8 cellular contexts compared by ENCODE assay signal in the genomic region with DNA sequence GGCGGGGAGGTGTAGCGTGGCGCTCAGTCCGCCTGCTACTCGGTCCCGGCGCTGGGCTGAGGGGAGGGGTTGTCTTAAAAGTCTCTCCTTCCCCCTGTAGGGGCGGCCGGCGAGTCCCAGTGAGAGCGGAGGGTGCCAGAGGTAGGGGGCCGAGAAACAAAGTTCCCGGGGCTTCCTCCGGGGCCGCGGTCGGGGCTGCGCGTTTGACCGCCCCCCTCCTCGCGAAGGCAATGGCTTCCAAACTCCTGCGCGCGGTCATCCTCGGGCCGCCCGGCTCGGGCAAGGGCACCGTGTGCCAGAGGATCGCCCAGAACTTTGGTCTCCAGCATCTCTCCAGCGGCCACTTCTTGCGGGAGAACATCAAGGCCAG. TPM values are rescaled to one million over a fixed set of nuclear protein-coding genes. Genes with fewer than 3 reads are reported as not detected.
DNase-seq lines count a peak whose midpoint lies in the region; ATAC-seq, FAIRE-seq and TF ChIP-seq lines count a peak whose summit lies in the region.
"Not testable (repeated sequence)": the region's sequence is repeated elsewhere in the genome, so short reads cannot be mapped to it uniquely, and the experiment has no call there.

Gene AK4 (plus strand): TSS at position 26 of the 370 bp plus-strand sequence. CDS start 205 bp downstream, at position 231.

- not testable (repeated sequence) for H3K4ac ChIP-seq in H9 (ENCODE audit: low read depth, low read length)

- peak within 1 kb of the TSS; percentile 52 for H3K27ac ChIP-seq in H9 (ENCODE audit: insufficient read length, low read depth, low read length)
- peak within 1 kb of the TSS; percentile 76 for H3K27ac ChIP-seq in right cardiac atrium (ENCODE audit: low read length)
- H3K27ac ChIP-seq in neural cell (ENCODE audit: low read length): not testable (repeated sequence)
- peak within 1 kb of the TSS; percentile 40 for H3K27ac ChIP-seq in thymus (ENCODE audit: low read depth)

- TF ChIP-seq CTCF in H9 (conservative IDR thresholded peaks at IDR 0.05); neural cell (IDR thresholded peaks at IDR 0.05; ENCODE audit: poor library complexity, severe bottlenecking): not testable (repeated sequence)

- not testable (repeated sequence) for H3K9me2 ChIP-seq in neural cell (ENCODE audit: insufficient read depth, low read length)

- H3K27me3 Mint-ChIP-seq in H9 (ENCODE audit: low read depth): peaks cover 74% of the 10 kb centered on the region
- peaks cover 27% of the 10 kb centered on the region for H3K27me3 Mint-ChIP-seq in T-helper 2 cell treated with Interferon-gamma antibody and Interleukin-4, amounts not matched to agents 5 μg/mL and 100 μg/mL, for 36 hours (ENCODE audit: low read depth)

- H3K9me3 ChIP-seq in H9 (ENCODE audit: control insufficient read depth, low read depth, low read length); right cardiac atrium (ENCODE audit: control insufficient read depth, low read length); neural cell (ENCODE audit: low read length); thymus (ENCODE audit: control insufficient read depth): not testable (repeated sequence)

- not testable (repeated sequence) for H3K79me1 ChIP-seq in H9 (ENCODE audit: insufficient read depth, low read depth, low read length, poor library complexity, severe bottlenecking)

- H3K4me1 ChIP-seq in H9 (ENCODE audit: insufficient read depth, low read length); right cardiac atrium (ENCODE audit: control insufficient read depth, insufficient read depth, low read length); thymus (ENCODE audit: control insufficient read depth, insufficient read depth, low read length): not testable (repeated sequence)

- ATAC-seq in HG03521 (IDR thresholded peaks at IDR 0.05; ENCODE audit: unreplicated experiment) (peak; percentile 13), right cardiac atrium (peak; percentile 8 to 79)

- not testable (repeated sequence) for H2BK120ac ChIP-seq in H9 (ENCODE audit: low read depth, low read length, poor library complexity, severe bottlenecking)

- not testable (repeated sequence) for H2AFZ ChIP-seq in H9 (ENCODE audit: low read length); neural cell (ENCODE audit: low read depth, low read length)

- H3K4me2 ChIP-seq in H9 (ENCODE audit: insufficient read depth, insufficient read length, low read length) (peak within 1 kb of the TSS; percentile 96), neural cell (ENCODE audit: low read length) (peak within 1 kb of the TSS; percentile 91)

- H3K4me1 Mint-ChIP-seq in H9: peaks cover 31 to 41% of the 10 kb centered on the region in 2 experiments
- H3K4me1 Mint-ChIP-seq in T-helper 2 cell treated with Interferon-gamma antibody and Interleukin-4, amounts not matched to agents 5 μg/mL and 100 μg/mL, for 36 hours (ENCODE audit: low read depth): peaks cover 45% of the 10 kb centered on the region

- not testable (repeated sequence) for H3K36me3 Mint-ChIP-seq in H9 (ENCODE audit: insufficient read depth in 1 of 3, low read depth in 3 of 3)
- peaks cover 13% of the 10 kb centered on the region for H3K36me3 Mint-ChIP-seq in T-helper 2 cell treated with Interferon-gamma antibody and Interleukin-4, amounts not matched to agents 5 μg/mL and 100 μg/mL, for 36 hours (ENCODE audit: low read depth)

- peak within 1 kb of the TSS; percentile 63 for H3K4me3 ChIP-seq in right cardiac atrium (ENCODE audit: low read length)
- peak within 1 kb of the TSS; percentile 86 for H3K4me3 ChIP-seq in neural cell (ENCODE audit: low read length)
- H3K4me3 ChIP-seq in thymus (ENCODE audit: low read length): peak within 1 kb of the TSS; percentile 52

- H2BK5ac ChIP-seq in H9 (ENCODE audit: insufficient read length, low read length): not testable (repeated sequence)

- H3K9me3 Mint-ChIP-seq in H9; T-helper 2 cell treated with Interferon-gamma antibody and Interleukin-4, amounts not matched to agents 5 μg/mL and 100 μg/mL, for 36 hours: not testable (repeated sequence)

- H3F3A ChIP-seq in neural cell (ENCODE audit: insufficient read depth, low read length, poor library complexity, severe bottlenecking): not testable (repeated sequence)

- peak; percentile 14; the same call in 1 of the 2 replicates for TF ChIP-seq POLR2A in GM12892 (IDR thresholded peaks at IDR 0.05; ENCODE audit: low read depth, low read length)

- peak within 1 kb of the TSS; percentile 83 for H3K14ac ChIP-seq in H9 (ENCODE audit: insufficient read depth, low read length)

- not testable (repeated sequence) for H4K8ac ChIP-seq in H9 (replicated peaks; ENCODE audit: insufficient read length, low read depth, low read length)

- not testable (repeated sequence) for H3K56ac ChIP-seq in H9 (ENCODE audit: insufficient read length, low read depth, low read length)

- peaks cover 14% of the 10 kb centered on the region; the same call in 1 of the 2 replicates for H3K79me2 ChIP-seq in H9 (ENCODE audit: insufficient read depth, low read length)
- H3K79me2 ChIP-seq in neural cell (replicated peaks; ENCODE audit: insufficient read depth, low read length): not testable (repeated sequence)

- H2BK15ac ChIP-seq in H9 (ENCODE audit: low read depth, low read length): not testable (repeated sequence)

- TF ChIP-seq EP300 in neural cell (conservative IDR thresholded peaks at IDR 0.05; ENCODE audit: poor library complexity, severe bottlenecking): not testable (repeated sequence)

- H2BK20ac ChIP-seq in H9 (ENCODE audit: low read depth, low read length, poor library complexity, severe bottlenecking): not testable (repeated sequence)

- not testable (repeated sequence) for FAIRE-seq in GM12892 (lab: Jason Lieb, UNC)

- H3T11ph ChIP-seq in H9 (ENCODE audit: low read length): not testable (repeated sequence)

- H3K23me2 ChIP-seq in H9 (ENCODE audit: insufficient read length, low read depth, low read length, poor library complexity, severe bottlenecking): peaks cover 26% of the 10 kb centered on the region

- H3K18ac ChIP-seq in H9 (ENCODE audit: insufficient read length, low read depth, low read length): peak within 1 kb of the TSS; percentile 33

- DNase-seq in GM12892 (ENCODE audit: insufficient read length); H9; T-helper 2 cell treated with Interferon-gamma antibody and Interleukin-4, amounts not matched to agents 5 μg/mL and 100 μg/mL, for 36 hours (ENCODE audit: low spot score); cerebellum (ENCODE audit: low spot score); right cardiac atrium: not testable (repeated sequence)

- H2BK12ac ChIP-seq in H9 (ENCODE audit: insufficient read length, low read depth, low read length): not testable (repeated sequence)

- H3K27ac Mint-ChIP-seq in H9: peak within 1 kb of the TSS; percentile 47 to 100 (median 80); a peak in 5 of 7 replicates
- H3K27ac Mint-ChIP-seq in T-helper 2 cell treated with Interferon-gamma antibody and Interleukin-4, amounts not matched to agents 5 μg/mL and 100 μg/mL, for 36 hours: peak within 1 kb of the TSS; percentile 78

- H2AK5ac ChIP-seq in H9 (ENCODE audit: insufficient read length, low read length): not testable (repeated sequence)

- no CpG with 5 or more reads among the region's 33 CpGs for WGBS in H9 (ENCODE audit: extremely low coverage, insufficient read length, low lambda C conversion rate)
- under 1% methylated on average over 13 of the region's 33 CpGs for WGBS in right cardiac atrium
- 5% methylated on average over 12 of the region's 33 CpGs for WGBS in thymus

- peak within 1 kb of the TSS; percentile 69 for H3K9ac ChIP-seq in H9 (ENCODE audit: extremely low read depth, insufficient read length, low read length)
- H3K9ac ChIP-seq in neural cell (ENCODE audit: low read length): peak within 1 kb of the TSS; percentile 39

- H3K36me3 ChIP-seq in neural cell (ENCODE audit: insufficient read depth, low read length); thymus (ENCODE audit: control insufficient read depth, insufficient read depth): not testable (repeated sequence)

- not testable (repeated sequence) for H4K20me1 ChIP-seq in H9 (ENCODE audit: control insufficient read depth, insufficient read depth, insufficient read length); neural cell (ENCODE audit: insufficient read depth)

- intact Hi-C loops in right cardiac atrium (cut with DNase I): loop anchor here in 3 of 4 donors (10.0 kb wide), 3 partner anchors 57 to 73 kb away; no protein-coding TSS in a partner anchor

- not testable (repeated sequence) for H3K23ac ChIP-seq in H9 (ENCODE audit: insufficient read length, low read depth, low read length)

- H3K27me3 ChIP-seq in H9 (ENCODE audit: insufficient read depth, low read length); right cardiac atrium (ENCODE audit: control insufficient read depth, insufficient read depth): not testable (repeated sequence)
- peaks cover 52% of the 10 kb centered on the region for H3K27me3 ChIP-seq in neural cell (ENCODE audit: insufficient read depth, low read depth, low read length)
- H3K27me3 ChIP-seq in thymus (ENCODE audit: control insufficient read depth, insufficient read depth): peaks cover 35% of the 10 kb centered on the region

- not testable (repeated sequence) for H4K5ac ChIP-seq in H9 (ENCODE audit: insufficient read length, low read depth, low read length)

- peak within 1 kb of the TSS; percentile 77 to 95 for H3K4me3 Mint-ChIP-seq in H9
- H3K4me3 Mint-ChIP-seq in T-helper 2 cell treated with Interferon-gamma antibody and Interleukin-4, amounts not matched to agents 5 μg/mL and 100 μg/mL, for 36 hours: peak within 1 kb of the TSS; percentile 91

- not testable (repeated sequence) for H4K91ac ChIP-seq in H9 (ENCODE audit: insufficient read length, low read depth, low read length)

- not testable (repeated sequence) for TF ChIP-seq RAD21 in neural cell (conservative IDR thresholded peaks at IDR 0.05)

RNA-seq across cellular contexts. Expression of gene AK4, which starts in this region (rescaled TPM):
- polyA plus RNA-seq in GM12892 (2012; ENCODE audit: missing spikeins): 157 TPM
- total RNA-seq in H9 (2021) (45.2 and 45.6 TPM in 2 replicates), cerebellum (13.3 TPM), right cardiac atrium (100 to 1,000 TPM in 1 of 4 donors, 10 to 100 TPM in 3; 75.1 to 102 (median 90.8) TPM)
- polyA plus RNA-seq in right cardiac atrium (31.2 TPM), neural cell (1.8 and 1.9 TPM in 2 replicates), thymus (11.5 TPM)
- polyA minus RNA-seq in neural cell: 1.2 and 2.7 TPM in 2 replicates
